ENCODE assay signal across 8 cellular contexts in genomic region chr6:140441256-140441655, GRCh38.
DNase-seq lines count a peak whose midpoint lies in the region; ATAC-seq, FAIRE-seq and TF ChIP-seq lines count a peak whose summit lies in the region.

No MANE protein-coding gene starts in this region.

- DNase-seq in NCI-H146 (lab: John Stamatoyannopoulos, UW), result peak; percentile 30
- DNase-seq in NCI-H146 treated with DMSO at 0.1 percent for 48 hours (lab: John Stamatoyannopoulos, UW; ENCODE audit: unreplicated experiment), result no peak
- DNase-seq in KBM-7, result peak; percentile 72
- DNase-seq in astrocyte of the spinal cord (ENCODE audit: low read depth, low spot score), result peak; percentile 55
- DNase-seq in stomach, result peak; percentile 46
- no peak for DNase-seq in activated CD8-positive, alpha-beta memory T cell treated with anti-CD3 and anti-CD28 coated beads, Interleukin-2, amount 50 U/mL, for 4 hours

- intact Hi-C loops in stomach (cut with DNase I; ENCODE audit: low total_unique reads), result loop anchor here (10.0 kb wide), 1 partner anchor 1066 kb away; the partner anchor contains the start of gene CITED2

- H3K4me1 ChIP-seq in stomach, result peaks cover 0 to 9% (median 3%) of the 10 kb centered on the region in 4 donors

- H3K27ac ChIP-seq in stomach, result no peak overlapping the region

- no peak for ATAC-seq in GM19351 (IDR thresholded peaks at IDR 0.05; ENCODE audit: unreplicated experiment)

- no peak for TF ChIP-seq POLR2A in stomach (IDR thresholded peaks at IDR 0.05)

- no peak for TF ChIP-seq EP300 in stomach (IDR thresholded peaks at IDR 0.05)

- 56 to 77% (median 68%) methylated on average over 6 of the region's 6 CpGs for WGBS in stomach, 5 donors

- H3K9me3 ChIP-seq in stomach, result no peaks in the 10 kb centered on the region

- H3K27me3 ChIP-seq in stomach, result no peaks in the 10 kb centered on the region

- H3K4me3 ChIP-seq in astrocyte of the spinal cord (ENCODE audit: low read depth, low read length) (no peak overlapping the region), stomach (no peak overlapping the region)

- in situ Hi-C loops in KBM-7 (cut with MboI; ENCODE audit: low pct_unique_long_range_greater_than_20kb, low sequenced_read_pairs) (loop anchor here (25.0 kb wide), 1 partner anchor 1054 kb away; no protein-coding TSS in a partner anchor), astrocyte of the spinal cord (cut with HindIII; ENCODE audit: low sequenced_read_pairs) (no loop called here)

- no peaks in the 10 kb centered on the region for H3K36me3 ChIP-seq in stomach

- FAIRE-seq in islet of Langerhans (lab: Jason Lieb, UNC), result peak; percentile 82

- TF ChIP-seq CTCF in astrocyte of the spinal cord (IDR thresholded peaks at IDR 0.05; ENCODE audit: low read depth, low read length) (peak; percentile 35), stomach (IDR thresholded peaks at IDR 0.05) (peak in 4 of 7 experiments; percentile 6 to 43 (median 26))

Comparison
In these comparisons a context has a peak if more than half of its experiments do, and no peak if none do; other contexts are left out.
1. DNase-seq: peak in NCI-H146 (single experiment), KBM-7 (single experiment), astrocyte of the spinal cord (single experiment) and stomach (single experiment); none in NCI-H146 treated with DMSO at 0.1 percent for 48 hours (single experiment) and activated CD8-positive, alpha-beta memory T cell treated with anti-CD3 and anti-CD28 coated beads, Interleukin-2, amount 50 U/mL, for 4 hours (single experiment).